19 cellular contexts compared by ENCODE assay signal in genomic region chr1:169364948-169365347, GRCh38. TPM values are rescaled to one million over a fixed set of nuclear protein-coding genes. Genes with fewer than 3 reads are reported as not detected.
DNase-seq lines count a peak whose midpoint lies in the region; ATAC-seq and TF ChIP-seq lines count a peak whose summit lies in the region.
"Had no signal": no experiment of that assay in that cellular context is flagged by ENCODE, and none has a peak within 500 bp of the region (broad histone marks: within the 10 kb centered on the region; RNA-seq: fewer than 3 reads in every experiment).

No MANE protein-coding gene starts in this region.

- peak; percentile 60 for DNase-seq in activated CD4-positive, alpha-beta T cell treated with anti-CD3 and anti-CD28 coated beads, Interleukin-2, amount 10 ng/mL, durations not matched to agents 24 days and 14 days
- no peak for DNase-seq in activated CD4-positive, alpha-beta T cell treated with anti-CD3 and anti-CD28 coated beads for 1 hour
- peak; percentile 98 for DNase-seq in M059J (ENCODE audit: low read depth)
- no peak for DNase-seq in activated naive CD8-positive, alpha-beta T cell treated with anti-CD3 and anti-CD28 coated beads for 36 hours
- no peak for DNase-seq in nephron progenitor cell
- DNase-seq in GM19238 (ENCODE audit: insufficient read length, low spot score) = no peak
- DNase-seq: activated CD8-positive, alpha-beta memory T cell treated with anti-CD3 and anti-CD28 coated beads, Interleukin-2, amount 50 U/mL, for 4 hours; central memory CD4-positive, alpha-beta T cell; DMS153; endodermal cell; Kasumi-1; left cardiac atrium; NCI-H146; NCI-H345; stomach; T-cell had no signal

- no peak for ATAC-seq in GM21786 (IDR thresholded peaks at IDR 0.05; ENCODE audit: unreplicated experiment)
- ATAC-seq in HG03460 (IDR thresholded peaks at IDR 0.05; ENCODE audit: unreplicated experiment) = no peak
- ATAC-seq: left cardiac atrium, Right ventricle myocardium inferior, T-cell had no signal

- peaks cover 13% of the 10 kb centered on the region for H3K36me3 Mint-ChIP-seq in activated CD4-positive, alpha-beta T cell treated with anti-CD3 and anti-CD28 coated beads, Interleukin-2, amount 10 ng/mL, durations not matched to agents 24 days and 14 days (ENCODE audit: low read depth)
- H3K36me3 Mint-ChIP-seq in activated naive CD8-positive, alpha-beta T cell treated with anti-CD3 and anti-CD28 coated beads for 36 hours = peaks cover 21% of the 10 kb centered on the region
- H3K36me3 Mint-ChIP-seq in nephron progenitor cell (ENCODE audit: low read depth) = peaks cover 2% of the 10 kb centered on the region

- H3K27ac Mint-ChIP-seq in activated CD4-positive, alpha-beta T cell treated with anti-CD3 and anti-CD28 coated beads, Interleukin-2, amount 10 ng/mL, durations not matched to agents 24 days and 14 days = peak overlapping the region; percentile 3
- peak overlapping the region; percentile 22 for H3K27ac Mint-ChIP-seq in activated naive CD8-positive, alpha-beta T cell treated with anti-CD3 and anti-CD28 coated beads for 36 hours
- H3K27ac Mint-ChIP-seq in nephron progenitor cell = no peak overlapping the region
- H3K27ac Mint-ChIP-seq: endodermal cell, T-cell had no signal

- intact Hi-C loops in activated CD4-positive, alpha-beta T cell treated with anti-CD3 and anti-CD28 coated beads, Interleukin-2, amount 10 ng/mL, durations not matched to agents 24 days and 14 days (cut with micrococcal nuclease) = loop anchor here (5.0 to 10.0 kb wide), 6 partner anchors 327 to 1138 kb away; partner anchors contain the start of genes SCYL3 and SFT2D2

- TF ChIP-seq CTCF in nephron progenitor cell (IDR thresholded peaks at IDR 0.05) = no peak

- H3K27me3 Mint-ChIP-seq in activated CD4-positive, alpha-beta T cell treated with anti-CD3 and anti-CD28 coated beads, Interleukin-2, amount 10 ng/mL, durations not matched to agents 24 days and 14 days = no peaks in the 10 kb centered on the region
- no peaks in the 10 kb centered on the region for H3K27me3 Mint-ChIP-seq in activated naive CD8-positive, alpha-beta T cell treated with anti-CD3 and anti-CD28 coated beads for 36 hours
- no peaks in the 10 kb centered on the region for H3K27me3 Mint-ChIP-seq in nephron progenitor cell (ENCODE audit: low read depth, poor library complexity)
- H3K27me3 Mint-ChIP-seq: T-cell had no signal

- peaks cover 33% of the 10 kb centered on the region for H3K4me1 Mint-ChIP-seq in activated CD4-positive, alpha-beta T cell treated with anti-CD3 and anti-CD28 coated beads, Interleukin-2, amount 10 ng/mL, durations not matched to agents 24 days and 14 days
- H3K4me1 Mint-ChIP-seq in activated naive CD8-positive, alpha-beta T cell treated with anti-CD3 and anti-CD28 coated beads for 36 hours = peaks cover 28% of the 10 kb centered on the region
- H3K4me1 Mint-ChIP-seq in nephron progenitor cell = peaks cover 3% of the 10 kb centered on the region

- H3K9me3 Mint-ChIP-seq in activated CD4-positive, alpha-beta T cell treated with anti-CD3 and anti-CD28 coated beads, Interleukin-2, amount 10 ng/mL, durations not matched to agents 24 days and 14 days = peaks cover 6% of the 10 kb centered on the region
- peaks cover 5% of the 10 kb centered on the region for H3K9me3 Mint-ChIP-seq in activated naive CD8-positive, alpha-beta T cell treated with anti-CD3 and anti-CD28 coated beads for 36 hours
- H3K9me3 Mint-ChIP-seq in nephron progenitor cell = no peaks in the 10 kb centered on the region
- H3K9me3 Mint-ChIP-seq: endodermal cell had no signal

- no peak overlapping the region for H3K4me3 Mint-ChIP-seq in activated CD4-positive, alpha-beta T cell treated with anti-CD3 and anti-CD28 coated beads, Interleukin-2, amount 10 ng/mL, durations not matched to agents 24 days and 14 days
- H3K4me3 Mint-ChIP-seq in activated naive CD8-positive, alpha-beta T cell treated with anti-CD3 and anti-CD28 coated beads for 36 hours = no peak overlapping the region
- peak overlapping the region; percentile 24 for H3K4me3 Mint-ChIP-seq in nephron progenitor cell
- H3K4me3 Mint-ChIP-seq: endodermal cell, T-cell had no signal

RNA-seq across cellular contexts. Expression of gene NME7, which starts 2.6 kb away (rescaled TPM):
- total RNA-seq in activated CD4-positive, alpha-beta T cell treated with anti-CD3 and anti-CD28 coated beads, Interleukin-2, amount 10 ng/mL, durations not matched to agents 24 days and 14 days = 10.6 and 13.8 TPM in 2 replicates
- total RNA-seq in M059J (2014; rRNA removed; shearing (Covaris generic)) = 93.6 and 104 TPM in 2 replicates
- total RNA-seq in activated naive CD8-positive, alpha-beta T cell treated with anti-CD3 and anti-CD28 coated beads for 36 hours = 10 to 100 TPM; 18.9 to 22.4 TPM

RNA-seq across cellular contexts. Expression of gene BLZF1, which starts 3.0 kb away (rescaled TPM):
- total RNA-seq in activated CD4-positive, alpha-beta T cell treated with anti-CD3 and anti-CD28 coated beads, Interleukin-2, amount 10 ng/mL, durations not matched to agents 24 days and 14 days = 11.2 and 11.3 TPM in 2 replicates
- 58.4 and 58.8 TPM in 2 replicates for total RNA-seq in M059J (2014; rRNA removed; shearing (Covaris generic))
- 10 to 100 TPM; 14.6 to 17.3 TPM for total RNA-seq in activated naive CD8-positive, alpha-beta T cell treated with anti-CD3 and anti-CD28 coated beads for 36 hours

Comparison
In these comparisons a context has a peak if more than half of its experiments do, and no peak if none do; other contexts are left out.
1. DNase-seq: peak in activated CD4-positive, alpha-beta T cell treated with anti-CD3 and anti-CD28 coated beads, Interleukin-2, amount 10 ng/mL, durations not matched to agents 24 days and 14 days (single experiment) and M059J (single experiment); none in activated CD4-positive, alpha-beta T cell treated with anti-CD3 and anti-CD28 coated beads for 1 hour (single experiment), activated naive CD8-positive, alpha-beta T cell treated with anti-CD3 and anti-CD28 coated beads for 36 hours (single experiment), nephron progenitor cell (single experiment) and GM19238 (single experiment).